Comparison of ENCODE assay signal across 8 cellular contexts in the genomic region with DNA sequence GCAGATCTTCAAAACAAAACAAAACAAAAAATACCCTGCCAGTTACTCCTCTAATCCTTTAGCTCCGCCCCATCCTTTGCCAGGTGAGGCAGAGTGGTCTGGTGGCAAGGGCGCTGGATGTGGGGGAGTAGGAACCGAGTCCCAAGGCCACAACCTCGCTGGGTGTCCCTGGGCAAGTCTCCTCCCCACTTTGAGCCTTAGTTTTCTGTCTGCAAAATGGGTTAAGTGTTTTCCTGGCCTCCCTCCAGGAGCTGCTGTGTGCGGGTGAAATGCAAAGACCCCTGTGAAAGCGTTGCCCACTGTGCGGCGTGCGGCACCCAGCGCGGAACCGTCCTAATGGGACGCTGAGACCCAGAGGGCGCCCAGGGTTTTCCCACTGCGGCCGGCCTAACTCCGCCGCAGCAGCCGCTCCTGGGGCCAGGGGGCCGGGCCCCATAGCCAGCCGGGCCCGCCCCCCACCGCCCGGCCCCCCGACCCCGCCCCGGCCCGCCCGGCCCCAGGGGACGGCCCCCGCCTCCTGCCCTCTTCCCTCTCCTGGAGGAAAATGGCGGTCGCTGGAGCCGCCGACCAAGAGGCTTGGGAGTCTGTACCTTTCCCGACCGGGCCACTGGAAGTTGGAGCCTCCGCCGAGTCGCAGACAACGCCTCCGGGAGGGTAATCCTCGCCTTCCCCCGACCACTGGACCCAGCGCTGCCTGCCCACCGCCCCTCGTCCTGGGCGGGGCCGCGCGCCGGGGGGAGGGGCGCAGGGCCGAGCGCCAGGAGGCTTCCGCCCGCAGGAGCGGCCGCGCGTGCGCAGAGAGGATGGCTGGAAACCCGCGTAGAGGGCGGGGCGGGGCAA. TPM values are rescaled to one million over a fixed set of nuclear protein-coding genes. Genes with fewer than 3 reads are reported as not detected.
DNase-seq lines count a peak whose midpoint lies in the region; ATAC-seq and TF ChIP-seq lines count a peak whose summit lies in the region.

A gene with protein sequence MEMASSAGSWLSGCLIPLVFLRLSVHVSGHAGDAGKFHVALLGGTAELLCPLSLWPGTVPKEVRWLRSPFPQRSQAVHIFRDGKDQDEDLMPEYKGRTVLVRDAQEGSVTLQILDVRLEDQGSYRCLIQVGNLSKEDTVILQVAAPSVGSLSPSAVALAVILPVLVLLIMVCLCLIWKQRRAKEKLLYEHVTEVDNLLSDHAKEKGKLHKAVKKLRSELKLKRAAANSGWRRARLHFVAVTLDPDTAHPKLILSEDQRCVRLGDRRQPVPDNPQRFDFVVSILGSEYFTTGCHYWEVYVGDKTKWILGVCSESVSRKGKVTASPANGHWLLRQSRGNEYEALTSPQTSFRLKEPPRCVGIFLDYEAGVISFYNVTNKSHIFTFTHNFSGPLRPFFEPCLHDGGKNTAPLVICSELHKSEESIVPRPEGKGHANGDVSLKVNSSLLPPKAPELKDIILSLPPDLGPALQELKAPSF (plus strand): TSS at position 523 of the 840 bp plus-strand sequence. CDS start 13,327 bp downstream, outside the sequence.
A gene with protein sequence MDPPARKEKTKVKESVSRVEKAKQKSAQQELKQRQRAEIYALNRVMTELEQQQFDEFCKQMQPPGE (minus strand): TSS at position 798 of the 840 bp plus-strand sequence. CDS start 853 bp downstream, outside the sequence.

- peak within 1 kb of the TSS; percentile 88 for H3K4me3 Mint-ChIP-seq in activated T-helper 17 cell treated with anti-CD3 and anti-CD28 coated beads, Interleukin-2, amount 50 U/mL, for 72 hours
- H3K4me3 Mint-ChIP-seq in nephron: peak within 1 kb of the TSS; percentile 84 to 90 (median 88)

- peak within 1 kb of the TSS; percentile 82 for H3K27ac Mint-ChIP-seq in activated T-helper 17 cell treated with anti-CD3 and anti-CD28 coated beads, Interleukin-2, amount 50 U/mL, for 72 hours
- peak within 1 kb of the TSS; percentile 91 to 93 (median 92) for H3K27ac Mint-ChIP-seq in nephron

- H3K27me3 Mint-ChIP-seq in activated T-helper 17 cell treated with anti-CD3 and anti-CD28 coated beads, Interleukin-2, amount 50 U/mL, for 72 hours: no peaks in the 10 kb centered on the region
- no peaks in the 10 kb centered on the region for H3K27me3 Mint-ChIP-seq in nephron (ENCODE audit: low read depth)

- no peak for TF ChIP-seq CTCF in nephron (IDR thresholded peaks at IDR 0.05; ENCODE audit: unreplicated experiment in 3 of 3)

- peaks cover 17% of the 10 kb centered on the region for H3K36me3 Mint-ChIP-seq in activated T-helper 17 cell treated with anti-CD3 and anti-CD28 coated beads, Interleukin-2, amount 50 U/mL, for 72 hours (ENCODE audit: low read depth)
- peaks cover 17% of the 10 kb centered on the region for H3K36me3 Mint-ChIP-seq in nephron (ENCODE audit: low read depth)

- peaks cover 22% of the 10 kb centered on the region for H3K4me1 Mint-ChIP-seq in activated T-helper 17 cell treated with anti-CD3 and anti-CD28 coated beads, Interleukin-2, amount 50 U/mL, for 72 hours
- peaks cover 24% of the 10 kb centered on the region for H3K4me1 Mint-ChIP-seq in nephron

- H3K9me3 ChIP-seq in KOPT-K1 (ENCODE audit: insufficient read depth, low read length, poor library complexity, severe bottlenecking): no peaks in the 10 kb centered on the region

- H3K9me3 Mint-ChIP-seq in activated T-helper 17 cell treated with anti-CD3 and anti-CD28 coated beads, Interleukin-2, amount 50 U/mL, for 72 hours: no peaks in the 10 kb centered on the region
- no peaks in the 10 kb centered on the region for H3K9me3 Mint-ChIP-seq in nephron

- H3K36me3 ChIP-seq in KOPT-K1 (ENCODE audit: insufficient read depth, low read length): no peaks in the 10 kb centered on the region

- H3K27ac ChIP-seq in KOPT-K1 (ENCODE audit: low read depth, low read length, poor library complexity, severe bottlenecking): peak within 1 kb of the TSS; percentile 97

- DNase-seq in DMS79 (lab: John Stamatoyannopoulos, UW) (peak; percentile 82), RPMI7951 (ENCODE audit: low read depth) (peak; percentile 84), fibroblast of peridontal ligament (ENCODE audit: extremely low read depth) (peak; percentile 77)
- DNase-seq in stimulated activated naive CD8-positive, alpha-beta T cell treated with anti-CD3 and anti-CD28 coated beads, Interleukin-15, Interleukin-2, amounts not matched to agents 100 U/mL and 50 U/mL, for 24 hours: peak; percentile 98

- peak; percentile 76 for ATAC-seq in GM21825 (IDR thresholded peaks at IDR 0.05; ENCODE audit: unreplicated experiment)
- ATAC-seq in activated T-helper 17 cell treated with anti-CD3 and anti-CD28 coated beads, Interleukin-2, amount 50 U/mL, for 72 hours (replicated peaks): peak; percentile 94
- peak; percentile 93 for ATAC-seq in stimulated activated naive CD8-positive, alpha-beta T cell treated with anti-CD3 and anti-CD28 coated beads, Interleukin-15, Interleukin-2, amounts not matched to agents 100 U/mL and 50 U/mL, for 24 hours

RNA-seq across cellular contexts. Expression of the first gene that starts in this region (rescaled TPM):
- 7.6 and 11.1 TPM in 2 replicates for total RNA-seq in RPMI7951 (2014; rRNA removed; shearing (Covaris generic))
- total RNA-seq in activated T-helper 17 cell treated with anti-CD3 and anti-CD28 coated beads, Interleukin-2, amount 50 U/mL, for 72 hours: 1 to 10 TPM; 3.7 to 4.8 TPM

RNA-seq across cellular contexts. Expression of the second gene that starts in this region (rescaled TPM):
- 34.1 and 41.8 TPM in 2 replicates for total RNA-seq in RPMI7951 (2014; rRNA removed; shearing (Covaris generic))
- total RNA-seq in activated T-helper 17 cell treated with anti-CD3 and anti-CD28 coated beads, Interleukin-2, amount 50 U/mL, for 72 hours: 10 to 100 TPM; 21.8 to 22.2 TPM

Comparison
In these comparisons a context has a peak if more than half of its experiments do, and no peak if none do; other contexts are left out.
1. Peak in every context shown above with its lines: DNase-seq, ATAC-seq and H3K27ac ChIP-seq.